In genomic region chr4:1031346-1031745, GRCh38 we compare ENCODE assay signal across 29 cellular contexts. TPM values are rescaled to one million over a fixed set of nuclear protein-coding genes. Genes with fewer than 3 reads are reported as not detected.
DNase-seq lines count a peak whose midpoint lies in the region; ATAC-seq and TF ChIP-seq lines count a peak whose summit lies in the region.
"Had no signal": no experiment of that assay in that cellular context is flagged by ENCODE, and none has a peak within 500 bp of the region (broad histone marks: within the 10 kb centered on the region; RNA-seq: fewer than 3 reads in every experiment).

No MANE protein-coding gene starts in this region.

- H3K27ac ChIP-seq in BLaER1 (no peak overlapping the region), neuronal stem cell (replicated peaks; ENCODE audit: low read length) (no peak overlapping the region)
- no peak overlapping the region for H3K27ac ChIP-seq in BLaER1 treated with 17β-estradiol and CSF1 and Interleukin-3, amounts not matched to agents 10 nM and 100 nM
- H3K27ac ChIP-seq: A549, C4-2B had no signal

- H2AK5ac ChIP-seq in neuronal stem cell (ENCODE audit: low read depth, low read length), result peak overlapping the region; percentile 100

- peak overlapping the region; percentile 90 for H3K4me2 ChIP-seq in BLaER1
- peak overlapping the region in 9 of 11 experiments; percentile 64 to 94 (median 89); a peak in 12 of 22 replicates for H3K4me2 ChIP-seq in BLaER1 treated with 17β-estradiol and CSF1 and Interleukin-3, amounts not matched to agents 10 nM and 100 nM
- no peak overlapping the region for H3K4me2 ChIP-seq in neuronal stem cell (ENCODE audit: insufficient read depth, low read length, poor library complexity, severe bottlenecking)
- H3K4me2 ChIP-seq: A549 had no signal

- DNase-seq in neuronal stem cell (ENCODE audit: low spot score) (no peak), osteocyte (ENCODE audit: extremely low spot score, unreplicated experiment) (no peak), DMS153 (lab: John Stamatoyannopoulos, UW) (no peak)
- DNase-seq: 8988T; ACHN; AML-193; BE2C; C1 segment of cervical spinal cord; Caco-2; Calu3; CD4-positive, alpha-beta memory T cell; CD4-positive, alpha-beta T cell; CD4-positive, CD25-positive, alpha-beta regulatory T cell; CD8-positive, alpha-beta memory T cell; CD8-positive, alpha-beta T cell; COR-L47; DMS 273 treated with DMSO at 0.1 percent for 48 hours; DMS79; DMS79 treated with DMSO at 0.1 percent for 48 hours; DND-41; EL had no signal

- peak overlapping the region; percentile 62 for H2BK5ac ChIP-seq in neuronal stem cell (ENCODE audit: low read length)

- peak overlapping the region; percentile 30 for H3K23ac ChIP-seq in neuronal stem cell (ENCODE audit: low read depth, low read length, poor library complexity)

- H4K20me1 ChIP-seq in BLaER1, result peaks cover 56% of the 10 kb centered on the region
- peaks cover 0 to 69% (median 30%) of the 10 kb centered on the region in 11 experiments; a peak in 16 of 22 replicates for H4K20me1 ChIP-seq in BLaER1 treated with 17β-estradiol and CSF1 and Interleukin-3, amounts not matched to agents 10 nM and 100 nM

- no peak overlapping the region for H3K4me3 ChIP-seq in BLaER1
- no peak overlapping the region for H3K4me3 ChIP-seq in BLaER1 treated with 17β-estradiol and CSF1 and Interleukin-3, amounts not matched to agents 10 nM and 100 nM
- H3K4me3 ChIP-seq in neuronal stem cell (ENCODE audit: low read length in 2 of 2), result no peak overlapping the region
- H3K4me3 ChIP-seq: A549 had no signal

- H3K9ac ChIP-seq in BLaER1, result no peak overlapping the region
- no peak overlapping the region for H3K9ac ChIP-seq in BLaER1 treated with 17β-estradiol and CSF1 and Interleukin-3, amounts not matched to agents 10 nM and 100 nM
- no peak overlapping the region for H3K9ac ChIP-seq in neuronal stem cell (ENCODE audit: low read depth, low read length, poor library complexity)

- no peak overlapping the region for H3K4ac ChIP-seq in neuronal stem cell (ENCODE audit: low read length)

- H3K36me3 ChIP-seq in BLaER1, result peaks cover 8% of the 10 kb centered on the region; the same call in 1 of the 2 replicates
- H3K36me3 ChIP-seq in BLaER1 treated with 17β-estradiol and CSF1 and Interleukin-3, amounts not matched to agents 10 nM and 100 nM, result peaks cover 0 to under 1% (median 0%) of the 10 kb centered on the region in 11 experiments; a peak in 1 of 22 replicates
- H3K36me3 ChIP-seq in neuronal stem cell (replicated peaks in 1 of 2; ENCODE audit: control insufficient read depth in 2 of 2, insufficient read depth in 2 of 2, low read length in 2 of 2), result peaks cover 0 to 5% of the 10 kb centered on the region in 2 donors
- H3K36me3 ChIP-seq: BE2C had no signal

- no peak overlapping the region for H3K27ac Mint-ChIP-seq in osteocyte (ENCODE audit: unreplicated experiment)
- H3K27ac Mint-ChIP-seq: B cell; CD4-positive, alpha-beta memory T cell; CD4-positive, alpha-beta T cell; CD4-positive, CD25-positive, alpha-beta regulatory T cell; CD8-positive, alpha-beta memory T cell; CD8-positive, alpha-beta T cell had no signal

- H2AFZ ChIP-seq in neuronal stem cell (ENCODE audit: low read length), result no peak overlapping the region

- no peak overlapping the region for H4K91ac ChIP-seq in neuronal stem cell (ENCODE audit: low read depth, low read length, poor library complexity)

- H3K9me3 ChIP-seq in BLaER1, result no peaks in the 10 kb centered on the region
- no peaks in the 10 kb centered on the region for H3K9me3 ChIP-seq in BLaER1 treated with 17β-estradiol and CSF1 and Interleukin-3, amounts not matched to agents 10 nM and 100 nM (replicated peaks in 1 of 11)
- no peaks in the 10 kb centered on the region for H3K9me3 ChIP-seq in neuronal stem cell (replicated peaks in 1 of 2; ENCODE audit: control insufficient read depth in 2 of 2, insufficient read depth in 1 of 2, low read depth in 1 of 2, low read length in 2 of 2)
- H3K9me3 ChIP-seq: A549, BE2C, Caco-2 had no signal

- no peak overlapping the region for H3K4me3 Mint-ChIP-seq in osteocyte (ENCODE audit: unreplicated experiment)
- H3K4me3 Mint-ChIP-seq: B cell; CD14-positive monocyte; CD4-positive, alpha-beta memory T cell; CD4-positive, alpha-beta T cell; CD4-positive, CD25-positive, alpha-beta regulatory T cell; CD8-positive, alpha-beta memory T cell; CD8-positive, alpha-beta T cell had no signal

- peaks cover 14% of the 10 kb centered on the region for H3K4me1 Mint-ChIP-seq in osteocyte (ENCODE audit: unreplicated experiment)
- H3K4me1 Mint-ChIP-seq: CD14-positive monocyte had no signal

- peak overlapping the region; percentile 51 for H3K18ac ChIP-seq in neuronal stem cell (ENCODE audit: low read length)

- no peaks in the 10 kb centered on the region for H3K36me3 Mint-ChIP-seq in osteocyte (ENCODE audit: unreplicated experiment)
- H3K36me3 Mint-ChIP-seq: CD14-positive monocyte; CD4-positive, alpha-beta memory T cell; CD4-positive, CD25-positive, alpha-beta regulatory T cell; CD8-positive, alpha-beta memory T cell; CD8-positive, alpha-beta T cell had no signal

- peaks cover 43% of the 10 kb centered on the region for H3K27me3 ChIP-seq in BLaER1
- peaks cover 38 to 53% (median 41%) of the 10 kb centered on the region in 11 experiments for H3K27me3 ChIP-seq in BLaER1 treated with 17β-estradiol and CSF1 and Interleukin-3, amounts not matched to agents 10 nM and 100 nM
- H3K27me3 ChIP-seq in neuronal stem cell (ENCODE audit: control insufficient read depth in 3 of 3, insufficient read depth in 3 of 3, low read depth in 1 of 3, low read length in 3 of 3), result peaks cover 0 to 7% (median 0%) of the 10 kb centered on the region in 3 experiments

- no peak overlapping the region for H2BK120ac ChIP-seq in neuronal stem cell (ENCODE audit: low read depth, low read length)

- H2BK15ac ChIP-seq in neuronal stem cell (ENCODE audit: low read length), result peak overlapping the region; percentile 96

- H3K79me1 ChIP-seq in neuronal stem cell (ENCODE audit: low read depth, low read length), result no peaks in the 10 kb centered on the region

- peak overlapping the region; percentile 30 for H2BK12ac ChIP-seq in neuronal stem cell (ENCODE audit: low read length)

- H3K9me3 Mint-ChIP-seq in osteocyte (ENCODE audit: unreplicated experiment), result no peaks in the 10 kb centered on the region
- H3K9me3 Mint-ChIP-seq: CD14-positive monocyte; CD4-positive, alpha-beta memory T cell; CD4-positive, alpha-beta T cell; CD4-positive, CD25-positive, alpha-beta regulatory T cell; CD8-positive, alpha-beta memory T cell; CD8-positive, alpha-beta T cell had no signal

- no CpG with 5 or more reads among the region's 8 CpGs for WGBS in neuronal stem cell (ENCODE audit: extremely low coverage in 2 of 2, insufficient read length in 2 of 2, insufficient replicate concordance in 1 of 2), 2 donors

- TF ChIP-seq CTCF in osteocyte (IDR thresholded peaks at IDR 0.05), result no peak

- peaks cover 60% of the 10 kb centered on the region for H3K4me1 ChIP-seq in BLaER1
- H3K4me1 ChIP-seq in BLaER1 treated with 17β-estradiol and CSF1 and Interleukin-3, amounts not matched to agents 10 nM and 100 nM, result peaks cover 22 to 68% (median 48%) of the 10 kb centered on the region in 10 experiments
- peaks cover 15 to 36% of the 10 kb centered on the region in 2 donors for H3K4me1 ChIP-seq in neuronal stem cell (ENCODE audit: control insufficient read depth in 2 of 2, insufficient read depth in 1 of 2, low read depth in 1 of 2, low read length in 2 of 2)
- H3K4me1 ChIP-seq: A549, BE2C, Caco-2 had no signal

- H4K8ac ChIP-seq in neuronal stem cell (ENCODE audit: low read depth, low read length), result no peak overlapping the region

- no peak for ATAC-seq in activated CD4-positive, CD25-positive, alpha-beta regulatory T cell treated with anti-CD3 and anti-CD28 coated beads, Interleukin-2, amount 50 U/mL, for 24 hours
- ATAC-seq: CD8-positive, alpha-beta T cell had no signal

- peak overlapping the region; percentile 4 for H3K14ac ChIP-seq in neuronal stem cell (ENCODE audit: low read length)

- H3K27me3 Mint-ChIP-seq in osteocyte (ENCODE audit: unreplicated experiment), result no peaks in the 10 kb centered on the region
- H3K27me3 Mint-ChIP-seq: B cell; CD4-positive, alpha-beta memory T cell; CD4-positive, alpha-beta T cell; CD4-positive, CD25-positive, alpha-beta regulatory T cell had no signal

RNA-seq across cellular contexts. Expression of gene FGFRL1, which starts 19.9 kb away (rescaled TPM):
- 67.8 TPM for polyA plus RNA-seq in neuronal stem cell (2013, experiment 1 of 2)
- 66.3 TPM for polyA plus RNA-seq in neuronal stem cell (2013, experiment 2 of 2)
- 56.9 and 59.8 TPM in 2 replicates for total RNA-seq in osteocyte

RNA-seq across cellular contexts. Expression of gene SLC26A1, which starts 38.1 kb away (rescaled TPM):
- polyA plus RNA-seq in neuronal stem cell (2013, experiment 1 of 2), result 0.13 TPM
- polyA plus RNA-seq in neuronal stem cell (2013, experiment 2 of 2), result 0.15 TPM
- total RNA-seq in osteocyte, result 0.78 and 0.83 TPM in 2 replicates
- total RNA-seq: CD4-positive, alpha-beta T cell; CD8-positive, alpha-beta memory T cell had no signal
- polyA plus RNA-seq: BJ had no signal

RNA-seq across cellular contexts. Expression of gene IDUA, which starts 44.5 kb away (rescaled TPM):
- 6.9 TPM for polyA plus RNA-seq in neuronal stem cell (2013, experiment 1 of 2)
- polyA plus RNA-seq in neuronal stem cell (2013, experiment 2 of 2), result 5.7 TPM
- 58.0 and 67.8 TPM in 2 replicates for total RNA-seq in osteocyte

RNA-seq across cellular contexts. Expression of gene DGKQ, which starts 58.0 kb away (rescaled TPM):
- polyA plus RNA-seq in neuronal stem cell (2013, experiment 1 of 2), result 5.4 TPM
- polyA plus RNA-seq in neuronal stem cell (2013, experiment 2 of 2), result 5.2 TPM
- total RNA-seq in osteocyte, result 17.9 and 18.5 TPM in 2 replicates
